Comparison of ENCODE assay signal across 20 cellular contexts in genomic region chr17:15922586-15922985, GRCh38.
"Had no signal": no experiment of that assay in that cellular context is flagged by ENCODE, and none has a peak within 500 bp of the region (broad histone marks: within the 10 kb centered on the region; RNA-seq: fewer than 3 reads in every experiment).

No MANE protein-coding gene starts in this region.

- DNase-seq: KBM-7, MG63, NCI-H1092 treated with DMSO at 0.1 percent for 48 hours, NCI-H1436, NCI-H187, NCI-H2029, NCI-H2081 treated with DMSO at 0.1 percent for 48 hours, NCI-H2171, NCI-H226, NCI-H446, NCI-H510A, NCI-H524 treated with DMSO at 0.1 percent for 48 hours, NCI-H69, NCI-H774, Peyer's patch, Right ventricle myocardium superior, RPMI8226, SIG-M5 had no signal

- H3K9me3 ChIP-seq: MG63, Peyer's patch had no signal

- H3K27me3 ChIP-seq: MG63, Peyer's patch, SJSA1 had no signal

- H3K4me3 ChIP-seq: MG63, Peyer's patch, SJSA1, SK-N-MC had no signal

- H3K36me3 ChIP-seq: MG63, Peyer's patch, SJSA1 had no signal

- H3K27ac ChIP-seq: Peyer's patch, SJSA1, SK-N-MC had no signal
